1 cellular context compared by ENCODE assay signal in the genomic region with DNA sequence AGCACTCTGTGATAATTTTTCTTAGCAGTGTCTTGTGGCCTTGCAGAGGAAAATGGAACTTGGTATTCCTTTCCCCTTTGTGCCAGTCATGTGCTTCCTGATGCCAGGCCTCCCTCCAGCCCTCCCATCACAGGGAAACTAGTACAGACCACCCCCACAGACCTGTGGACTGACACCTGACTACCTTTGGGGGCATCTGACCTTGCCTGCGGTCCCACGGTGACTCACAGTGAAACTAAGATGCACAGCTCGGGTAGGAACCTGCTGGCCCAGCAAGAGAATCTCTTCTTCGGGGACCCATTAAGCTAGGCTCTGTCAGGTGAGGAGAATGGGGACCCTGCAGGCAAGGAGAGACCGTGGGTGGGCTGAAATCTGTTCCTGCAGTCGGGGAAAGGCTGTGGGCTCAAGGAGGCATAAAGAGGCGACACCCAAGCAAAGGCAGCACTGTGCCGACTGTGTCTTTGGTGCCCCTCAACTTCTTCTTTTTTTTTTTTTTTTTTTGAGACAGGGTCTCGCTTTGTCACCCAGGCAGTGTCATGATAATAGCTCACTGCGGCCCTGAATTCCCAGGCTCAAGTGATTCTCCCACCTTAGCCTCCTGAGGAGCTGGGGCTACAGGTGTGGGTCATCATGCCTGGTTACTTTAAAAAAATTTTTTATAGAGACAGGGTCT.
TF ChIP-seq lines count a peak whose summit lies in the region.

No MANE protein-coding gene starts in this region.

TF ChIP-seq in SK-N-SH treated with all-trans-retinoic acid at 6 μM for 48 hours, 23 proteins besides CTCF, POLR2A, EP300 and RAD21 (continued from another document):
- TF ChIP-seq, protein P1, sequence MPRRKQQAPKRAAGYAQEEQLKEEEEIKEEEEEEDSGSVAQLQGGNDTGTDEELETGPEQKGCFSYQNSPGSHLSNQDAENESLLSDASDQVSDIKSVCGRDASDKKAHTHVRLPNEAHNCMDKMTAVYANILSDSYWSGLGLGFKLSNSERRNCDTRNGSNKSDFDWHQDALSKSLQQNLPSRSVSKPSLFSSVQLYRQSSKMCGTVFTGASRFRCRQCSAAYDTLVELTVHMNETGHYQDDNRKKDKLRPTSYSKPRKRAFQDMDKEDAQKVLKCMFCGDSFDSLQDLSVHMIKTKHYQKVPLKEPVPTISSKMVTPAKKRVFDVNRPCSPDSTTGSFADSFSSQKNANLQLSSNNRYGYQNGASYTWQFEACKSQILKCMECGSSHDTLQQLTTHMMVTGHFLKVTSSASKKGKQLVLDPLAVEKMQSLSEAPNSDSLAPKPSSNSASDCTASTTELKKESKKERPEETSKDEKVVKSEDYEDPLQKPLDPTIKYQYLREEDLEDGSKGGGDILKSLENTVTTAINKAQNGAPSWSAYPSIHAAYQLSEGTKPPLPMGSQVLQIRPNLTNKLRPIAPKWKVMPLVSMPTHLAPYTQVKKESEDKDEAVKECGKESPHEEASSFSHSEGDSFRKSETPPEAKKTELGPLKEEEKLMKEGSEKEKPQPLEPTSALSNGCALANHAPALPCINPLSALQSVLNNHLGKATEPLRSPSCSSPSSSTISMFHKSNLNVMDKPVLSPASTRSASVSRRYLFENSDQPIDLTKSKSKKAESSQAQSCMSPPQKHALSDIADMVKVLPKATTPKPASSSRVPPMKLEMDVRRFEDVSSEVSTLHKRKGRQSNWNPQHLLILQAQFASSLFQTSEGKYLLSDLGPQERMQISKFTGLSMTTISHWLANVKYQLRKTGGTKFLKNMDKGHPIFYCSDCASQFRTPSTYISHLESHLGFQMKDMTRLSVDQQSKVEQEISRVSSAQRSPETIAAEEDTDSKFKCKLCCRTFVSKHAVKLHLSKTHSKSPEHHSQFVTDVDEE (CRISPR knock-in tag; IDR thresholded peaks at IDR 0.05) = no peak
- no peak for TF ChIP-seq ZFP3 (CRISPR knock-in tag; IDR thresholded peaks at IDR 0.05)
- no peak for TF ChIP-seq ISL1 (CRISPR knock-in tag; IDR thresholded peaks at IDR 0.05)
- no peak for TF ChIP-seq PPARA (CRISPR knock-in tag; IDR thresholded peaks at IDR 0.05; ENCODE audit: borderline replicate concordance)
